24 cellular contexts compared by ENCODE assay signal in the genomic region with DNA sequence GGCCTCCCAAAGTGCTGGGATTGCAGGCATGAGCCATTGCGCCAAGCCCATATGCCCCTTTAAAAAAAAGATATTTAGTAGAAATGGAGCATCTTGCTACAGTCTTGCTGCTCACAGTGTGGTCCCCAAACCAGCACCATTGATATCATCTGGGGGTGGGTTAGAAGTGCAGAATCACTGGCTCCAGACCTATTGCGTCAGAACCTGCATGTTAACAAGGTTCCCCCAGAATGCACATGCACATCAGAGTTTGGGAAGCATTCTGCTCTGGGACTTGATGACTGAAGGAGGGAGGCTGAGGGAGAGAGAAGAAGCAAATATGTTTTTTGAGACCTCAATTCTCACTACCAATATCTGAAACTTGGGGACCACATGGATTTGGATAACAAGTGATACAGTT.
"Had no signal": no experiment of that assay in that cellular context is flagged by ENCODE, and none has a peak within 500 bp of the region (broad histone marks: within the 10 kb centered on the region; RNA-seq: fewer than 3 reads in every experiment).

No MANE protein-coding gene starts in this region.

- H2AFZ ChIP-seq: hepatocyte had no signal

- H3K9me3 ChIP-seq: esophagus muscularis mucosa had no signal

- FAIRE-seq: colon, endothelial cell of umbilical vein, frontal cortex, islet of Langerhans, keratinocyte had no signal

- H3K4me3 Mint-ChIP-seq: mesothelial cell of epicardium had no signal

- H3K27ac Mint-ChIP-seq: mesothelial cell of epicardium had no signal

- H3K4me3 ChIP-seq: coronary artery, dorsolateral prefrontal cortex, esophagus muscularis mucosa, gastroesophageal sphincter, heart left ventricle, hepatocyte, left lung, lower lobe of right lung, mucosa of descending colon had no signal

- DNase-seq: dermis blood vessel endothelial cell; dorsolateral prefrontal cortex; effector CD4-positive, alpha-beta T cell; effector memory CD4-positive, alpha-beta T cell; foreskin keratinocyte; heart left ventricle; hypothalamus; left cardiac atrium; left lung; left ventricle myocardium superior; lower lobe of right lung; mesenchymal stem cell; mucosa of descending colon; naive B cell had no signal

- H3K4me1 ChIP-seq: foreskin keratinocyte had no signal

- H3K36me3 ChIP-seq: esophagus muscularis mucosa, gastroesophageal sphincter, heart left ventricle, left lung, lower lobe of right lung had no signal

- H3K27me3 ChIP-seq: dorsolateral prefrontal cortex, esophagus muscularis mucosa, foreskin keratinocyte, gastroesophageal sphincter, heart left ventricle, hepatocyte, left lung had no signal

- H3K27ac ChIP-seq: coronary artery, dorsolateral prefrontal cortex, esophagus muscularis mucosa, foreskin keratinocyte, gastroesophageal sphincter, heart left ventricle, hepatocyte, left lung, lower lobe of right lung had no signal

- H3K27me3 Mint-ChIP-seq: naive B cell had no signal

- ATAC-seq: foreskin keratinocyte, gastroesophageal sphincter, heart left ventricle, left cardiac atrium, left lung, left ventricle myocardium superior, lower lobe of right lung, mucosa of descending colon had no signal

- H3K4me2 ChIP-seq: hepatocyte had no signal
